ENCODE assay signal across 8 cellular contexts in genomic region chr2:226984461-226985226, GRCh38.
DNase-seq lines count a peak whose midpoint lies in the region; ATAC-seq and TF ChIP-seq lines count a peak whose summit lies in the region.

No MANE protein-coding gene starts in this region.

- H3K4me1 ChIP-seq in Loucy (ENCODE audit: insufficient read depth, low read length, poor library complexity, severe bottlenecking): peaks cover 38% of the 10 kb centered on the region
- no peaks in the 10 kb centered on the region for H3K4me1 ChIP-seq in left lung

- no peak for DNase-seq in left lung
- DNase-seq in left colon: no peak
- DNase-seq in activated effector memory CD4-positive, alpha-beta T cell treated with Interleukin-2 at 50 U/mL for 16 hours: no peak
- no peak for DNase-seq in GM03348 (ENCODE audit: low spot score)
- no peak for DNase-seq in osteocyte (ENCODE audit: extremely low spot score, unreplicated experiment)

- no peaks in the 10 kb centered on the region for H4K20me1 ChIP-seq in Loucy (ENCODE audit: insufficient read depth, low read length, poor library complexity, severe bottlenecking)

- no peaks in the 10 kb centered on the region for H3F3A ChIP-seq in Loucy (ENCODE audit: low read depth)

- no peaks in the 10 kb centered on the region for H3K9me3 ChIP-seq in Loucy (ENCODE audit: insufficient read depth, low read depth, low read length)
- H3K9me3 ChIP-seq in left lung: no peaks in the 10 kb centered on the region

- H3K27ac ChIP-seq in left lung: peak overlapping the region in 1 of 2 donors; percentile 36

- H3K4me1 Mint-ChIP-seq in osteocyte (ENCODE audit: unreplicated experiment): peaks cover 8% of the 10 kb centered on the region

- TF ChIP-seq CTCF in Loucy (conservative IDR thresholded peaks at IDR 0.05; ENCODE audit: low read length) (no peak), left lung (IDR thresholded peaks at IDR 0.05) (no peak), osteocyte (IDR thresholded peaks at IDR 0.05) (no peak)

- no peaks in the 10 kb centered on the region for H3K9me2 ChIP-seq in Loucy (replicated peaks; ENCODE audit: low read depth, low read length)

- H3K27me3 ChIP-seq in Loucy (ENCODE audit: insufficient read depth, low read length, poor library complexity, severe bottlenecking): no peaks in the 10 kb centered on the region
- no peaks in the 10 kb centered on the region for H3K27me3 ChIP-seq in left lung

- intact Hi-C loops in left lung (cut with DNase I): loop anchor here in 1 of 2 donors (5.0 kb wide), 1 partner anchor 1317 kb away; no protein-coding TSS in a partner anchor
- intact Hi-C loops in left colon (cut with DNase I, micrococcal nuclease): loop anchor here in 1 of 2 donors (5.0 to 10.0 kb wide), 3 partner anchors 150 to 1312 kb away; partner anchors contain the start of gene RHBDD1

- H3K27ac Mint-ChIP-seq in osteocyte (ENCODE audit: unreplicated experiment): no peak overlapping the region

- H3K36me3 ChIP-seq in Loucy (ENCODE audit: insufficient read depth, low read length) (no peaks in the 10 kb centered on the region), left lung (peaks cover 0 to 4% of the 10 kb centered on the region in 2 donors)

- H3K4me3 ChIP-seq in Loucy (ENCODE audit: low read length, poor library complexity, severe bottlenecking) (no peak overlapping the region), left lung (no peak overlapping the region)

- H3K4me2 ChIP-seq in Loucy (ENCODE audit: low read depth, low read length, poor library complexity, severe bottlenecking): peak overlapping the region; percentile 22

- H3K27me3 Mint-ChIP-seq in osteocyte (ENCODE audit: unreplicated experiment): no peaks in the 10 kb centered on the region

- peak overlapping the region; percentile 58 for H3K9ac ChIP-seq in Loucy (ENCODE audit: low read depth, low read length, poor library complexity, severe bottlenecking)

- H3K79me2 ChIP-seq in Loucy (ENCODE audit: insufficient read depth, low read length): no peaks in the 10 kb centered on the region

- peaks cover 2% of the 10 kb centered on the region for H3K36me3 Mint-ChIP-seq in osteocyte (ENCODE audit: unreplicated experiment)

- H2AFZ ChIP-seq in Loucy (ENCODE audit: low read length): no peak overlapping the region

- no peak overlapping the region for H3K4me3 Mint-ChIP-seq in osteocyte (ENCODE audit: unreplicated experiment)

- H3K9me3 Mint-ChIP-seq in osteocyte (ENCODE audit: unreplicated experiment): no peaks in the 10 kb centered on the region

- ATAC-seq in GM18517 (IDR thresholded peaks at IDR 0.05; ENCODE audit: unreplicated experiment): peak; percentile 95
- ATAC-seq in GM21737 (IDR thresholded peaks at IDR 0.05; ENCODE audit: unreplicated experiment): peak; percentile 96
- ATAC-seq in left lung: peak; percentile 16
- no peak for ATAC-seq in left colon
